ENCODE assay signal across 18 cellular contexts in the genomic region with DNA sequence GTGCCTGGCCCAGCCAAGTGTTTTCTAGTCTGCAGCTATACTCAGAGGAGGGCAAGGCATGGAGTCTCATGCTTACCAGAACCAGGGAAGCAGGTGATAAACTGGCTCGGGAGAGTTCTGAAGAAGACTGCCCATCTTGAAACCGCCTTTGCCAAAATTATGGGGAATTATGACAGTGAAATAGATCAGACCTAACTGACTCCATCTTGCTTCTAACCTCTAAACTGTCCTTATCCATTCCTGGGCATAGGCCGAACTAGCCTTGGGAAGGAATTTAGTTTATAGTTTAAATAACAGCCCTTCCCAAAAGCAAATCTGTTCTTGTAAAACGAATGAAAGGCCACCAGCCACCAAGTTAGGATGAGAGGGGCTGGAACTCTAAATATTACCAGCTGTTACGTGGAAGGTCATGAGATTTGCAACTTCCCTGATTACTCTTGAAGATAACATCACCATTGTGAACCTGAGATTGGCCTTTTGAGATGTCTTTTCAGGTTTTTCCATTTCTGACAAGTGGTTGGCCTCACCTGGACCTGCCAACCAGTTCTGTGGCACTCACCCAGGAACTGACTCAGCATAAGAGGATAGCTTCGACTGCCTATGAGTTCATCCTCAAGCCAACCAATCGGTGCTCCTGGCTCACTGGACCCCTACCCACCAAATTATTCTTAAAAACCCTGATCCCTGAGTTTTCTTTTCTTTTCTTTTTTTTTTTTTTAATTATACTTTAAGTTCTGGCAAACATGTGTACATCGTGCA.
DNase-seq lines count a peak whose midpoint lies in the region; ATAC-seq and TF ChIP-seq lines count a peak whose summit lies in the region.
"Had no signal": no experiment of that assay in that cellular context is flagged by ENCODE, and none has a peak within 500 bp of the region (broad histone marks: within the 10 kb centered on the region; RNA-seq: fewer than 3 reads in every experiment).

No MANE protein-coding gene starts in this region.

- no peak overlapping the region for H3K4me2 ChIP-seq in parathyroid adenoma (ENCODE audit: low read length)

- H3K4me3 Mint-ChIP-seq in nephron progenitor cell: no peak overlapping the region
- H3K4me3 Mint-ChIP-seq: CD8-positive, alpha-beta T cell had no signal

- no peaks in the 10 kb centered on the region for H3K4me1 Mint-ChIP-seq in nephron progenitor cell

- no peaks in the 10 kb centered on the region for H3K9me3 ChIP-seq in parathyroid adenoma (ENCODE audit: control insufficient read depth, low read length)
- H3K9me3 ChIP-seq: MG63, Peyer's patch had no signal

- H3K9me3 Mint-ChIP-seq in nephron progenitor cell: peaks cover 22% of the 10 kb centered on the region
- H3K9me3 Mint-ChIP-seq: CD8-positive, alpha-beta T cell had no signal

- no peak for ATAC-seq in GM19035 (IDR thresholded peaks at IDR 0.05; ENCODE audit: unreplicated experiment)
- ATAC-seq: CD8-positive, alpha-beta T cell; SK-N-SH treated with all-trans-retinoic acid at 6 μM for 48 hours had no signal

- no peak overlapping the region for H3K27ac Mint-ChIP-seq in nephron progenitor cell
- H3K27ac Mint-ChIP-seq: CD8-positive, alpha-beta T cell had no signal

- no peaks in the 10 kb centered on the region for H3K36me3 Mint-ChIP-seq in nephron progenitor cell (ENCODE audit: low read depth)
- H3K36me3 Mint-ChIP-seq: CD8-positive, alpha-beta T cell had no signal

- TF ChIP-seq CTCF in epithelial cell of esophagus (IDR thresholded peaks at IDR 0.05; ENCODE audit: insufficient read depth, low read depth, low read length, missing control alignments): no peak
- no peak for TF ChIP-seq CTCF in parathyroid adenoma (IDR thresholded peaks at IDR 0.05)
- no peak for TF ChIP-seq CTCF in nephron progenitor cell (IDR thresholded peaks at IDR 0.05)

- DNase-seq in DMS53 (lab: John Stamatoyannopoulos, UW) (peak; percentile 37), DMS53 treated with DMSO at 0.1 percent for 48 hours (lab: John Stamatoyannopoulos, UW; ENCODE audit: unreplicated experiment) (no peak), NCI-H226 (peak; percentile 35), epithelial cell of esophagus (ENCODE audit: low read depth) (peak; percentile 69), nephron progenitor cell (no peak)
- DNase-seq in activated CD4-positive, alpha-beta T cell treated with anti-CD3 and anti-CD28 coated beads for 1 hour: no peak
- DNase-seq: CD8-positive, alpha-beta T cell; GOT3; KBM-7; MG63; NCI-H1092; NCI-H774; Peyer's patch; SHP77 had no signal

- peak overlapping the region; percentile 27 for H3K27ac ChIP-seq in parathyroid adenoma
- H3K27ac ChIP-seq: 22Rv1 had no signal

- H3K4me1 ChIP-seq in parathyroid adenoma: peaks cover 6% of the 10 kb centered on the region

- no peak overlapping the region for H3K4me3 ChIP-seq in epithelial cell of esophagus (ENCODE audit: low read length)
- H3K4me3 ChIP-seq in parathyroid adenoma (ENCODE audit: low read depth, low read length): no peak overlapping the region
- H3K4me3 ChIP-seq: MG63, Peyer's patch had no signal

- H2AFZ ChIP-seq in parathyroid adenoma: peak overlapping the region; percentile 33

- no peak overlapping the region for H3K9ac ChIP-seq in parathyroid adenoma

- H3K27me3 ChIP-seq in parathyroid adenoma (ENCODE audit: control insufficient read depth, insufficient read depth, low read length): no peaks in the 10 kb centered on the region
- H3K27me3 ChIP-seq: MG63, Peyer's patch had no signal

- no peaks in the 10 kb centered on the region for H3K36me3 ChIP-seq in parathyroid adenoma (ENCODE audit: control insufficient read depth, insufficient read depth, low read length)
- H3K36me3 ChIP-seq: MG63, Peyer's patch had no signal

- H3K79me2 ChIP-seq in parathyroid adenoma: no peaks in the 10 kb centered on the region

- peaks cover 29% of the 10 kb centered on the region for H3K27me3 Mint-ChIP-seq in nephron progenitor cell (ENCODE audit: low read depth, poor library complexity)

Comparison
In these comparisons a context has a peak if more than half of its experiments do, and no peak if none do; other contexts are left out.
1. DNase-seq: peak in DMS53 (single experiment), NCI-H226 (single experiment) and epithelial cell of esophagus (single experiment); none in DMS53 treated with DMSO at 0.1 percent for 48 hours (single experiment), activated CD4-positive, alpha-beta T cell treated with anti-CD3 and anti-CD28 coated beads for 1 hour (single experiment) and nephron progenitor cell (single experiment).